Comparison of ENCODE assay signal across 10 cellular contexts in the genomic region with DNA sequence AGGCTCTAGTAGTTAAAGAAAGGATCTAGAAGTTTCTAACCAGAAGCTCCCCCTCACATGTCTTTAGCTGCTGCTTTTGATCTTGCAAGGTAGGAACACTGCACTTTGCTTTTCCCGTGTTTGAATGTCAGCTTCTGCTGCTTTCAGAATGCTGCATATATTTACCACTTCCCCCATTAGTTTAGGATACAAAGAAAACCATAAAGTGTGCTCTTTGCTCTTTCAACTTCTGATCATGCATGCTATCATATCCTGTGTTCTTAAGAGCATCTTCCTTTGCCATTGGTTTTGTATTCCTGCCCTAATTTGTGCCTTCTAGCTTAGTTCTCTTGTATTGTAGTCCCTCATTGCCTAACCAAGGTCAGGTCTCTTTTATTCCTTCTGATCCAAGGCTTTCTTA. TPM values are rescaled to one million over a fixed set of nuclear protein-coding genes. Genes with fewer than 3 reads are reported as not detected.
DNase-seq lines count a peak whose midpoint lies in the region; ATAC-seq and TF ChIP-seq lines count a peak whose summit lies in the region.
"Had no signal": no experiment of that assay in that cellular context is flagged by ENCODE, and none has a peak within 500 bp of the region (broad histone marks: within the 10 kb centered on the region; RNA-seq: fewer than 3 reads in every experiment).

No MANE protein-coding gene starts in this region.

- no peak for TF ChIP-seq EP300 in transverse colon (IDR thresholded peaks at IDR 0.05; ENCODE audit: low read depth)

- no peaks in the 10 kb centered on the region for H3K27me3 ChIP-seq in transverse colon

- DNase-seq in activated T-cell treated with anti-CD3 and anti-CD28 coated beads, Interleukin-2, amount 50 U/mL, for 72 hours: no peak
- no peak for DNase-seq in activated T-cell treated with anti-CD3 and anti-CD28 coated beads, Interleukin-2, amount 50 U/mL, for 1 hour
- no peak for DNase-seq in activated naive CD8-positive, alpha-beta T cell treated with anti-CD3 and anti-CD28 coated beads for 36 hours
- DNase-seq in mesothelial cell of epicardium (ENCODE audit: low spot score in 2 of 2, unreplicated experiment in 2 of 2) (no peak), transverse colon (no peak), NCI-H1694 (lab: John Stamatoyannopoulos, UW) (no peak), DMS53 treated with DMSO at 0.1 percent for 48 hours (lab: John Stamatoyannopoulos, UW; ENCODE audit: unreplicated experiment) (no peak), NCI-H1417 (lab: John Stamatoyannopoulos, UW) (no peak)
- DNase-seq: amniotic stem cell, NCI-H2081 had no signal

- intact Hi-C loops in transverse colon (cut with DNase I; ENCODE audit: low total_unique reads): no loop called here

- peaks cover 31 to 70% (median 39%) of the 10 kb centered on the region in 4 donors for H3K4me1 ChIP-seq in transverse colon

- H3K27me3 Mint-ChIP-seq in activated T-cell treated with anti-CD3 and anti-CD28 coated beads, Interleukin-2, amount 50 U/mL, for 72 hours (ENCODE audit: low read depth): no peaks in the 10 kb centered on the region
- no peaks in the 10 kb centered on the region for H3K27me3 Mint-ChIP-seq in activated naive CD8-positive, alpha-beta T cell treated with anti-CD3 and anti-CD28 coated beads for 36 hours
- H3K27me3 Mint-ChIP-seq in mesothelial cell of epicardium (ENCODE audit: low read depth): no peaks in the 10 kb centered on the region

- WGBS in transverse colon (ENCODE audit: low coverage in 1 of 2), 2 donors: 7 to 14% methylated on average over 1 of the region's 1 CpG

- H3K4me1 Mint-ChIP-seq in activated T-cell treated with anti-CD3 and anti-CD28 coated beads, Interleukin-2, amount 50 U/mL, for 72 hours (ENCODE audit: low read depth): peaks cover 82% of the 10 kb centered on the region
- H3K4me1 Mint-ChIP-seq in activated naive CD8-positive, alpha-beta T cell treated with anti-CD3 and anti-CD28 coated beads for 36 hours: peaks cover 79% of the 10 kb centered on the region
- H3K4me1 Mint-ChIP-seq in mesothelial cell of epicardium: peaks cover 48% of the 10 kb centered on the region

- no peak overlapping the region for H3K4me3 ChIP-seq in transverse colon

- TF ChIP-seq CTCF in mesothelial cell of epicardium (IDR thresholded peaks at IDR 0.05; ENCODE audit: unreplicated experiment) (no peak), transverse colon (IDR thresholded peaks at IDR 0.05) (no peak)

- no peaks in the 10 kb centered on the region for H3K9me3 Mint-ChIP-seq in activated T-cell treated with anti-CD3 and anti-CD28 coated beads, Interleukin-2, amount 50 U/mL, for 72 hours
- no peaks in the 10 kb centered on the region for H3K9me3 Mint-ChIP-seq in activated naive CD8-positive, alpha-beta T cell treated with anti-CD3 and anti-CD28 coated beads for 36 hours
- H3K9me3 Mint-ChIP-seq in mesothelial cell of epicardium: no peaks in the 10 kb centered on the region

- H3K4me3 Mint-ChIP-seq in activated T-cell treated with anti-CD3 and anti-CD28 coated beads, Interleukin-2, amount 50 U/mL, for 72 hours: peak overlapping the region; percentile 1 to 9
- peak overlapping the region; percentile 50 for H3K4me3 Mint-ChIP-seq in activated naive CD8-positive, alpha-beta T cell treated with anti-CD3 and anti-CD28 coated beads for 36 hours
- no peak overlapping the region for H3K4me3 Mint-ChIP-seq in mesothelial cell of epicardium

- in situ Hi-C loops in transverse colon (cut with MboI; ENCODE audit: low pct_ligation_motif_present in 1 of 4, low pct_unique_long_range_greater_than_20kb in 1 of 4, low sequenced_read_pairs in 3 of 4): no loop called here

- no peak for ATAC-seq in activated T-cell treated with anti-CD3 and anti-CD28 coated beads, Interleukin-2, amount 50 U/mL, for 72 hours (replicated peaks in 1 of 2)

- H3K27ac Mint-ChIP-seq in activated T-cell treated with anti-CD3 and anti-CD28 coated beads, Interleukin-2, amount 50 U/mL, for 72 hours: peak overlapping the region; percentile 52
- peak overlapping the region; percentile 46 for H3K27ac Mint-ChIP-seq in activated naive CD8-positive, alpha-beta T cell treated with anti-CD3 and anti-CD28 coated beads for 36 hours
- peak overlapping the region; percentile 50 for H3K27ac Mint-ChIP-seq in mesothelial cell of epicardium

- H3K36me3 Mint-ChIP-seq in activated T-cell treated with anti-CD3 and anti-CD28 coated beads, Interleukin-2, amount 50 U/mL, for 72 hours (ENCODE audit: insufficient read depth in 2 of 2): peaks cover 7 to 22% of the 10 kb centered on the region in 2 donors
- peaks cover 36% of the 10 kb centered on the region for H3K36me3 Mint-ChIP-seq in activated naive CD8-positive, alpha-beta T cell treated with anti-CD3 and anti-CD28 coated beads for 36 hours
- peaks cover 28% of the 10 kb centered on the region for H3K36me3 Mint-ChIP-seq in mesothelial cell of epicardium

- peak overlapping the region; percentile 49 to 77 (median 72) for H3K27ac ChIP-seq in transverse colon

- TF ChIP-seq POLR2A in transverse colon (IDR thresholded peaks at IDR 0.05): no peak

- H3K9me3 ChIP-seq in transverse colon: no peaks in the 10 kb centered on the region

- peaks cover 0 to 3% (median 0%) of the 10 kb centered on the region in 4 donors for H3K36me3 ChIP-seq in transverse colon

RNA-seq across cellular contexts. Expression of gene ZNF609, which starts 43.3 kb away (rescaled TPM):
- 10 to 100 TPM; 43.9 to 52.6 TPM for total RNA-seq in activated T-cell treated with anti-CD3 and anti-CD28 coated beads, Interleukin-2, amount 50 U/mL, for 72 hours
- total RNA-seq in activated naive CD8-positive, alpha-beta T cell treated with anti-CD3 and anti-CD28 coated beads for 36 hours: 10 to 100 TPM; 32.4 to 35.3 TPM
- total RNA-seq in mesothelial cell of epicardium (75.4 to 77.1 TPM (median 76.0 TPM) in 3 replicates), transverse colon (10 to 100 TPM; 16.1 to 34.8 (median 28.2) TPM)
